In the genomic region with DNA sequence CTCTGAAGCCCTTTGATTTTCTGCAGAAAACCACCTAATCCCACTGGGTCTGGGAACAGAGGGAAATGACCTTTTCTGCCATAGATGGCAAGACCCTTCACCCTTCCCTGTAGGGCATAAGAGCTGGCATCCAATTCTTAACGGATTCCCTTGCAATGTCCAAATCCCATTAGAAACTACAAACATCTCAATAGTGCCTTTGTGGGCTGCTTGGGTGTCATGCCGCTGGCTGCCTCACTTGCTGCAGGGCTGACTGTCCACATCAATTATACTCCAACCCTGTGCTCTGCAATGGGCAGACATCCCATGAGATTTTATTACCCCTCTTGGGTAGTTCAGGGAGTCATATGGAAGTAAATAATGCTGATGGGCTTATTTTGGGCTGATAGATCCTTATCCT, we compare ENCODE assay signal across 21 cellular contexts. TPM values are rescaled to one million over a fixed set of nuclear protein-coding genes. Genes with fewer than 3 reads are reported as not detected.
DNase-seq lines count a peak whose midpoint lies in the region; ATAC-seq and TF ChIP-seq lines count a peak whose summit lies in the region.
"Had no signal": no experiment of that assay in that cellular context is flagged by ENCODE, and none has a peak within 500 bp of the region (broad histone marks: within the 10 kb centered on the region; RNA-seq: fewer than 3 reads in every experiment).

No MANE protein-coding gene starts in this region.

- H3K27ac Mint-ChIP-seq in activated naive CD4-positive, alpha-beta T cell treated with anti-CD3 and anti-CD28 coated beads, Interleukin-2, amount 10 ng/mL, durations not matched to agents 7 days and 5 days = peak overlapping the region; percentile 84
- H3K27ac Mint-ChIP-seq in activated CD8-positive, alpha-beta T cell treated with anti-CD3 and anti-CD28 coated beads, Interleukin-2, amount 10 ng/mL, durations not matched to agents 7 days and 5 days = peak overlapping the region; percentile 97

- no peaks in the 10 kb centered on the region for H3K9me3 Mint-ChIP-seq in activated naive CD4-positive, alpha-beta T cell treated with anti-CD3 and anti-CD28 coated beads, Interleukin-2, amount 10 ng/mL, durations not matched to agents 7 days and 5 days
- H3K9me3 Mint-ChIP-seq in activated CD8-positive, alpha-beta T cell treated with anti-CD3 and anti-CD28 coated beads, Interleukin-2, amount 10 ng/mL, durations not matched to agents 7 days and 5 days (ENCODE audit: insufficient read depth) = no peaks in the 10 kb centered on the region

- no peaks in the 10 kb centered on the region for H3K27me3 Mint-ChIP-seq in activated naive CD4-positive, alpha-beta T cell treated with anti-CD3 and anti-CD28 coated beads, Interleukin-2, amount 10 ng/mL, durations not matched to agents 7 days and 5 days
- no peaks in the 10 kb centered on the region for H3K27me3 Mint-ChIP-seq in activated CD8-positive, alpha-beta T cell treated with anti-CD3 and anti-CD28 coated beads, Interleukin-2, amount 10 ng/mL, durations not matched to agents 7 days and 5 days (ENCODE audit: low read depth)

- peaks cover 0 to under 1% (median 0%) of the 10 kb centered on the region in 3 donors for H3K27me3 ChIP-seq in stomach
- H3K27me3 ChIP-seq: body of pancreas had no signal

- CTCF ChIA-PET in activated naive CD4-positive, alpha-beta T cell treated with anti-CD3 and anti-CD28 coated beads, Interleukin-2, amount 10 ng/mL, durations not matched to agents 7 days and 5 days (lab: Charles Lee) = interaction anchor here (0.9 to 3.0 kb wide), 5 partner anchors 13 to 349 kb away, joined by 3 to 10 read pairs (median 5); no protein-coding TSS in a partner anchor
- CTCF ChIA-PET in activated CD8-positive, alpha-beta T cell treated with anti-CD3 and anti-CD28 coated beads, Interleukin-2, amount 10 ng/mL, durations not matched to agents 7 days and 5 days (lab: Charles Lee) = interaction anchor here (0.9 to 16.0 kb wide), 7 partner anchors 8 to 373 kb away, joined by 3 to 242 read pairs (median 7); no protein-coding TSS in a partner anchor

- no peak overlapping the region for H3K4me3 ChIP-seq in stomach
- H3K4me3 ChIP-seq: body of pancreas, left lung, mucosa of descending colon, tibial artery had no signal

- H3K27ac ChIP-seq in stomach = peak overlapping the region in 4 of 5 donors; percentile 9 to 30 (median 30)
- H3K27ac ChIP-seq: body of pancreas, left lung, tibial artery had no signal

- peak; percentile 9 for ATAC-seq in activated CD8-positive, alpha-beta T cell treated with anti-CD3 and anti-CD28 coated beads, Interleukin-2, amount 10 ng/mL, durations not matched to agents 7 days and 5 days
- ATAC-seq in SK-N-SH treated with all-trans-retinoic acid at 6 μM for 48 hours = no peak
- ATAC-seq: body of pancreas, HCT116, heart left ventricle, left lung had no signal

- no peaks in the 10 kb centered on the region for H3K4me1 ChIP-seq in stomach
- H3K4me1 ChIP-seq: body of pancreas, heart left ventricle, left lung, tibial artery had no signal

- H3K9me3 ChIP-seq in stomach = no peaks in the 10 kb centered on the region
- H3K9me3 ChIP-seq: body of pancreas, heart left ventricle, left lung, mucosa of descending colon, tibial artery had no signal

- no peaks in the 10 kb centered on the region for H3K36me3 ChIP-seq in stomach
- H3K36me3 ChIP-seq: heart left ventricle, left lung, tibial artery had no signal

- H3K36me3 Mint-ChIP-seq in activated naive CD4-positive, alpha-beta T cell treated with anti-CD3 and anti-CD28 coated beads, Interleukin-2, amount 10 ng/mL, durations not matched to agents 7 days and 5 days = peaks cover 51% of the 10 kb centered on the region
- H3K36me3 Mint-ChIP-seq in activated CD8-positive, alpha-beta T cell treated with anti-CD3 and anti-CD28 coated beads, Interleukin-2, amount 10 ng/mL, durations not matched to agents 7 days and 5 days (ENCODE audit: low read depth) = peaks cover 82% of the 10 kb centered on the region

- 76 to 90% (median 81%) methylated on average over 2 of the region's 2 CpGs for WGBS in stomach, 5 donors

- no peak for TF ChIP-seq EP300 in stomach (IDR thresholded peaks at IDR 0.05)

- H3K4me1 Mint-ChIP-seq in activated naive CD4-positive, alpha-beta T cell treated with anti-CD3 and anti-CD28 coated beads, Interleukin-2, amount 10 ng/mL, durations not matched to agents 7 days and 5 days = peaks cover 73% of the 10 kb centered on the region
- peaks cover 66% of the 10 kb centered on the region for H3K4me1 Mint-ChIP-seq in activated CD8-positive, alpha-beta T cell treated with anti-CD3 and anti-CD28 coated beads, Interleukin-2, amount 10 ng/mL, durations not matched to agents 7 days and 5 days (ENCODE audit: low read depth)

- POLR2A ChIA-PET in activated CD8-positive, alpha-beta T cell treated with anti-CD3 and anti-CD28 coated beads, Interleukin-2, amount 10 ng/mL, durations not matched to agents 7 days and 5 days (lab: Charles Lee) = interaction anchor here (0.8 to 17.3 kb wide), 7 partner anchors 7 to 270 kb away, joined by 3 to 412 read pairs (median 7); a partner anchor contains a TSS

- TF ChIP-seq POLR2A in stomach (IDR thresholded peaks at IDR 0.05) = no peak

- TF ChIP-seq CTCF in stomach (IDR thresholded peaks at IDR 0.05) = no peak

- intact Hi-C loops in stomach (cut with DNase I; ENCODE audit: low total_unique reads) = no loop called here

- H3K4me3 Mint-ChIP-seq in activated naive CD4-positive, alpha-beta T cell treated with anti-CD3 and anti-CD28 coated beads, Interleukin-2, amount 10 ng/mL, durations not matched to agents 7 days and 5 days = peak overlapping the region; percentile 94
- peak overlapping the region; percentile 95 for H3K4me3 Mint-ChIP-seq in activated CD8-positive, alpha-beta T cell treated with anti-CD3 and anti-CD28 coated beads, Interleukin-2, amount 10 ng/mL, durations not matched to agents 7 days and 5 days

- no peak for DNase-seq in activated naive CD4-positive, alpha-beta T cell treated with anti-CD3 and anti-CD28 coated beads, Interleukin-2, amount 10 ng/mL, durations not matched to agents 7 days and 5 days
- no peak for DNase-seq in activated naive CD4-positive, alpha-beta T cell (lab: John Stamatoyannopoulos, UW)
- peak; percentile 46 for DNase-seq in activated CD8-positive, alpha-beta T cell treated with anti-CD3 and anti-CD28 coated beads, Interleukin-2, amount 10 ng/mL, durations not matched to agents 7 days and 5 days
- peak; percentile 69 for DNase-seq in foreskin melanocyte
- DNase-seq in stomach = no peak
- no peak for DNase-seq in NOMO-1 treated with dmso at 0.1 percent for 144 hours (lab: John Stamatoyannopoulos, UW; ENCODE audit: unreplicated experiment)
- DNase-seq in HuH-7.5 (ENCODE audit: low spot score) = no peak
- DNase-seq: body of pancreas, DMS79 treated with DMSO at 0.1 percent for 48 hours, heart left ventricle, KG1, left lung, mucosa of descending colon, NCI-H1048, NCI-H2081, NCI-H510A treated with DMSO at 0.1 percent for 48 hours, RPMI8226, tibial artery had no signal

TF ChIP-seq in SK-N-SH treated with all-trans-retinoic acid at 6 μM for 48 hours, 23 proteins besides CTCF, POLR2A, EP300 and RAD21 (continues in another document):
- TF ChIP-seq PPARA (CRISPR knock-in tag; IDR thresholded peaks at IDR 0.05; ENCODE audit: borderline replicate concordance) (no peak), ZNF8 (CRISPR knock-in tag; IDR thresholded peaks at IDR 0.05) (no peak), ZC3H10 (CRISPR knock-in tag; IDR thresholded peaks at IDR 0.05) (no peak), ZFP3 (CRISPR knock-in tag; IDR thresholded peaks at IDR 0.05) (no peak), ZNF565 (CRISPR knock-in tag; conservative IDR thresholded peaks at IDR 0.05; ENCODE audit: low read depth) (no peak), ZFP30 (CRISPR knock-in tag; IDR thresholded peaks at IDR 0.05) (no peak), TOX (CRISPR knock-in tag; IDR thresholded peaks at IDR 0.05; ENCODE audit: borderline replicate concordance) (no peak), SNAI2 (CRISPR knock-in tag; IDR thresholded peaks at IDR 0.05) (no peak), RARB (CRISPR knock-in tag; IDR thresholded peaks at IDR 0.05) (no peak), ESRRG (CRISPR knock-in tag; IDR thresholded peaks at IDR 0.05) (no peak), OSR1 (CRISPR knock-in tag; IDR thresholded peaks at IDR 0.05) (no peak)
- TF ChIP-seq, protein P1, sequence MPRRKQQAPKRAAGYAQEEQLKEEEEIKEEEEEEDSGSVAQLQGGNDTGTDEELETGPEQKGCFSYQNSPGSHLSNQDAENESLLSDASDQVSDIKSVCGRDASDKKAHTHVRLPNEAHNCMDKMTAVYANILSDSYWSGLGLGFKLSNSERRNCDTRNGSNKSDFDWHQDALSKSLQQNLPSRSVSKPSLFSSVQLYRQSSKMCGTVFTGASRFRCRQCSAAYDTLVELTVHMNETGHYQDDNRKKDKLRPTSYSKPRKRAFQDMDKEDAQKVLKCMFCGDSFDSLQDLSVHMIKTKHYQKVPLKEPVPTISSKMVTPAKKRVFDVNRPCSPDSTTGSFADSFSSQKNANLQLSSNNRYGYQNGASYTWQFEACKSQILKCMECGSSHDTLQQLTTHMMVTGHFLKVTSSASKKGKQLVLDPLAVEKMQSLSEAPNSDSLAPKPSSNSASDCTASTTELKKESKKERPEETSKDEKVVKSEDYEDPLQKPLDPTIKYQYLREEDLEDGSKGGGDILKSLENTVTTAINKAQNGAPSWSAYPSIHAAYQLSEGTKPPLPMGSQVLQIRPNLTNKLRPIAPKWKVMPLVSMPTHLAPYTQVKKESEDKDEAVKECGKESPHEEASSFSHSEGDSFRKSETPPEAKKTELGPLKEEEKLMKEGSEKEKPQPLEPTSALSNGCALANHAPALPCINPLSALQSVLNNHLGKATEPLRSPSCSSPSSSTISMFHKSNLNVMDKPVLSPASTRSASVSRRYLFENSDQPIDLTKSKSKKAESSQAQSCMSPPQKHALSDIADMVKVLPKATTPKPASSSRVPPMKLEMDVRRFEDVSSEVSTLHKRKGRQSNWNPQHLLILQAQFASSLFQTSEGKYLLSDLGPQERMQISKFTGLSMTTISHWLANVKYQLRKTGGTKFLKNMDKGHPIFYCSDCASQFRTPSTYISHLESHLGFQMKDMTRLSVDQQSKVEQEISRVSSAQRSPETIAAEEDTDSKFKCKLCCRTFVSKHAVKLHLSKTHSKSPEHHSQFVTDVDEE (CRISPR knock-in tag; IDR thresholded peaks at IDR 0.05) = no peak

RNA-seq across cellular contexts. Expression of a gene that starts 7.2 kb away (rescaled TPM):
- 100 to 1,000 TPM; 235 to 239 TPM for total RNA-seq in activated CD8-positive, alpha-beta T cell treated with anti-CD3 and anti-CD28 coated beads, Interleukin-2, amount 10 ng/mL, durations not matched to agents 7 days and 5 days
- total RNA-seq in stomach = 10 to 100 TPM in 2 of 5 donors, 1 to 10 TPM in 1, not detected in 2; 3.5 to 29.1 (median 17.0) TPM
- 1 to 10 TPM in 2 of 3 donors, under 1 TPM in 1; 0.45 to 2.6 (median 1.2) TPM for polyA plus RNA-seq in stomach
- total RNA-seq: renal cortical epithelial cell had no signal

RNA-seq across cellular contexts. Expression of a gene that starts 14.6 kb away (rescaled TPM):
- under 1 TPM in 1 of 2 experiments, not detected in 1; 0.11 TPM for total RNA-seq in activated CD8-positive, alpha-beta T cell treated with anti-CD3 and anti-CD28 coated beads, Interleukin-2, amount 10 ng/mL, durations not matched to agents 7 days and 5 days
- not detected for total RNA-seq in stomach
- not detected for polyA plus RNA-seq in stomach
- total RNA-seq: body of pancreas, heart left ventricle, mucosa of descending colon, renal cortical epithelial cell had no signal
- polyA plus RNA-seq: heart left ventricle had no signal

RNA-seq across cellular contexts. Expression of a gene that starts 52.1 kb away (rescaled TPM):
- total RNA-seq in activated CD8-positive, alpha-beta T cell treated with anti-CD3 and anti-CD28 coated beads, Interleukin-2, amount 10 ng/mL, durations not matched to agents 7 days and 5 days = 1 to 10 TPM; 8.6 to 8.7 TPM
- total RNA-seq in stomach = 1 to 10 TPM in 2 of 5 donors, not detected in 3; 1.1 to 1.3 TPM
- polyA plus RNA-seq in stomach = not detected
- total RNA-seq: body of pancreas, renal cortical epithelial cell had no signal
- polyA plus RNA-seq: heart left ventricle had no signal

Comparison
In these comparisons a context has a peak if more than half of its experiments do, and no peak if none do; other contexts are left out.
1. DNase-seq: peak in activated CD8-positive, alpha-beta T cell treated with anti-CD3 and anti-CD28 coated beads, Interleukin-2, amount 10 ng/mL, durations not matched to agents 7 days and 5 days (single experiment) and foreskin melanocyte (single experiment); none in activated naive CD4-positive, alpha-beta T cell treated with anti-CD3 and anti-CD28 coated beads, Interleukin-2, amount 10 ng/mL, durations not matched to agents 7 days and 5 days (single experiment), activated naive CD4-positive, alpha-beta T cell (0 of 4), stomach (single experiment), NOMO-1 treated with dmso at 0.1 percent for 144 hours (single experiment) and HuH-7.5 (single experiment).
2. RNA of a gene that starts 7.2 kb away (total RNA-seq): 235 to 239 TPM in activated CD8-positive, alpha-beta T cell treated with anti-CD3 and anti-CD28 coated beads, Interleukin-2, amount 10 ng/mL, durations not matched to agents 7 days and 5 days; 3.5 to 29.1 TPM in stomach; every median in the first group is over 4 times any median in the second.
3. RNA of a gene that starts 52.1 kb away (total RNA-seq): 8.6 to 8.7 TPM in activated CD8-positive, alpha-beta T cell treated with anti-CD3 and anti-CD28 coated beads, Interleukin-2, amount 10 ng/mL, durations not matched to agents 7 days and 5 days; 1.1 to 1.3 TPM in stomach; every median in the first group is over 4 times any median in the second.